Comparison of ENCODE assay signal across 15 cellular contexts in the genomic region with DNA sequence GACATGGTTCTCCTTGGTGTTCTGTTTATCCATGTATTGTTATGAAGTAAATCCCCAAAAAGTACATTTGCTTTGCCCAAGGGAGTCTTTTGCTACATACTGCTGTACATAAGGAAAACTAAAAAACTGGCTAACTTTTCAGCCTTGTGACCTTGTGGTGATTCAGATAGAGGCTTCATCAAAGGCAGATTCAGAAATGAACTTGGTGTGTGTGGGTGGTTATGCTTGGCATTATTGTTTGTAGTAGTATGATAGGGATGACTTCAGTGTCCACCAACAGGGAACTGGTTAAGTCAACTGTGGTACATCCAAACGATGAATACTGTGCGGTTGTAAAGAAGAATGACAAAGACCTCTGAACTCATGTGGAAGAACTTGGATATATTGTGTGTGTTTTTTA.
DNase-seq lines count a peak whose midpoint lies in the region; ATAC-seq, FAIRE-seq and TF ChIP-seq lines count a peak whose summit lies in the region.
"Had no signal": no experiment of that assay in that cellular context is flagged by ENCODE, and none has a peak within 500 bp of the region (broad histone marks: within the 10 kb centered on the region; RNA-seq: fewer than 3 reads in every experiment).

No MANE protein-coding gene starts in this region.

- no peak overlapping the region for H3T11ph ChIP-seq in H9 (ENCODE audit: low read length)

- H3K79me2 ChIP-seq in H9 (ENCODE audit: insufficient read depth, low read length) = no peaks in the 10 kb centered on the region

- intact Hi-C loops in body of pancreas (cut with DNase I) = no loop called here

- H3K23me2 ChIP-seq in H9 (ENCODE audit: insufficient read length, low read depth, low read length, poor library complexity, severe bottlenecking) = no peaks in the 10 kb centered on the region

- TF ChIP-seq POLR2A in A549 (IDR thresholded peaks at IDR 0.05; ENCODE audit: low read length) = no peak
- TF ChIP-seq POLR2A in body of pancreas (IDR thresholded peaks at IDR 0.05) = no peak

- peaks cover 25 to 29% of the 10 kb centered on the region in 2 experiments for H3K9me3 Mint-ChIP-seq in H9

- no peak overlapping the region for H2BK15ac ChIP-seq in H9 (ENCODE audit: low read depth, low read length)

- no peak overlapping the region for H2AFZ ChIP-seq in H9 (ENCODE audit: low read length)

- no peak overlapping the region for H4K91ac ChIP-seq in H9 (ENCODE audit: insufficient read length, low read depth, low read length)

- no peak overlapping the region for H4K5ac ChIP-seq in H9 (ENCODE audit: insufficient read length, low read depth, low read length)

- H3K27ac ChIP-seq in A549 (peak overlapping the region; percentile 8; a peak in 2 of 6 replicates), H9 (ENCODE audit: insufficient read length, low read depth, low read length) (no peak overlapping the region), body of pancreas (no peak overlapping the region)

- TF ChIP-seq CTCF in A549 (IDR thresholded peaks at IDR 0.05) (no peak), epithelial cell of esophagus (IDR thresholded peaks at IDR 0.05; ENCODE audit: insufficient read depth, low read depth, low read length, missing control alignments) (no peak), H9 (conservative IDR thresholded peaks at IDR 0.05) (no peak), body of pancreas (IDR thresholded peaks at IDR 0.05) (no peak)

- WGBS in A549 (ENCODE audit: missing lambda C conversion rate) = 93% methylated on average over 2 of the region's 2 CpGs
- WGBS in H9 (ENCODE audit: extremely low coverage, insufficient read length, low lambda C conversion rate) = no CpG with 5 or more reads among the region's 2 CpGs
- 71 to 72% methylated on average over 2 of the region's 2 CpGs for WGBS in body of pancreas, 2 donors

- H3K4ac ChIP-seq in H9 (ENCODE audit: low read depth, low read length) = no peak overlapping the region

- H3K4me2 ChIP-seq in A549 = peak overlapping the region; percentile 22; the same call in 1 of the 3 replicates
- H3K4me2 ChIP-seq in H9 (ENCODE audit: insufficient read depth, insufficient read length, low read length) = no peak overlapping the region

- DNase-seq in A549 (ENCODE audit: low read depth in 1 of 2, low spot score in 1 of 2) = no peak
- DNase-seq in NCI-H226 = peak; percentile 15
- peak; percentile 38 for DNase-seq in epithelial cell of esophagus (ENCODE audit: low read depth)
- DNase-seq in iris pigment epithelial cell (ENCODE audit: low read depth) = peak; percentile 20
- DNase-seq in SK-N-DZ (ENCODE audit: low spot score) = no peak
- no peak for DNase-seq in NCI-H345 treated with DMSO at 0.1 percent for 48 hours (lab: John Stamatoyannopoulos, UW; ENCODE audit: unreplicated experiment)
- DNase-seq in H9 = no peak
- no peak for DNase-seq in body of pancreas
- DNase-seq: Calu3, NCI-H2107, NCI-H345 had no signal

- no peaks in the 10 kb centered on the region for H3K79me1 ChIP-seq in H9 (ENCODE audit: insufficient read depth, low read depth, low read length, poor library complexity, severe bottlenecking)

- no peaks in the 10 kb centered on the region for H4K20me1 ChIP-seq in H9 (ENCODE audit: control insufficient read depth, insufficient read depth, insufficient read length)

- H3K4me1 ChIP-seq in A549 = peaks cover 24% of the 10 kb centered on the region
- no peaks in the 10 kb centered on the region for H3K4me1 ChIP-seq in H9 (ENCODE audit: insufficient read depth, low read length)
- no peaks in the 10 kb centered on the region for H3K4me1 ChIP-seq in body of pancreas

- H2BK5ac ChIP-seq in H9 (ENCODE audit: insufficient read length, low read length) = no peak overlapping the region

- H3K4me3 Mint-ChIP-seq in H9 = no peak overlapping the region
- H3K4me3 Mint-ChIP-seq: CD14-positive monocyte had no signal

- H2BK12ac ChIP-seq in H9 (ENCODE audit: insufficient read length, low read depth, low read length) = no peak overlapping the region

- H3K4me3 ChIP-seq in A549 (no peak overlapping the region), epithelial cell of esophagus (ENCODE audit: low read length) (no peak overlapping the region), body of pancreas (no peak overlapping the region)
- H3K4me3 ChIP-seq: GM12878 had no signal

- ATAC-seq in A549 (no peak), body of pancreas (no peak)
- ATAC-seq: GM12878 had no signal

- H3K9me3 ChIP-seq in A549 (0 out of 3 replicates have a peak, but pooled peaks cover 5% of the 10 kb centered on the region), H9 (ENCODE audit: control insufficient read depth, low read depth, low read length) (no peaks in the 10 kb centered on the region), body of pancreas (no peaks in the 10 kb centered on the region)

- H3K27ac Mint-ChIP-seq in H9 = no peak overlapping the region
- H3K27ac Mint-ChIP-seq: CD14-positive monocyte had no signal

- no peak overlapping the region for H3K9ac ChIP-seq in H9 (ENCODE audit: extremely low read depth, insufficient read length, low read length)

- FAIRE-seq in A549 (lab: Jason Lieb, UNC) = no peak
- FAIRE-seq: GM12878, GM19239, HTR-8/SVneo had no signal

- H2BK120ac ChIP-seq in H9 (ENCODE audit: low read depth, low read length, poor library complexity, severe bottlenecking) = no peak overlapping the region

- H3K4me1 Mint-ChIP-seq in H9 = no peaks in the 10 kb centered on the region

- TF ChIP-seq RAD21 in A549 (conservative IDR thresholded peaks at IDR 0.05 in 1 of 2, IDR thresholded peaks at IDR 0.05 in 1 of 2) = no peak

- H3K23ac ChIP-seq in H9 (ENCODE audit: insufficient read length, low read depth, low read length) = no peak overlapping the region

- peaks cover 9 to 24% (median 11%) of the 10 kb centered on the region in 3 experiments for H3K36me3 Mint-ChIP-seq in H9 (ENCODE audit: insufficient read depth in 1 of 3, low read depth in 3 of 3)
- H3K36me3 Mint-ChIP-seq: CD14-positive monocyte had no signal

- H3K27me3 ChIP-seq in H9 (ENCODE audit: insufficient read depth, low read length) (no peaks in the 10 kb centered on the region), body of pancreas (peaks cover 0 to 4% of the 10 kb centered on the region in 2 donors)

- peaks cover 6% of the 10 kb centered on the region for H3K27me3 Mint-ChIP-seq in H9 (ENCODE audit: low read depth)

- H3K18ac ChIP-seq in H9 (ENCODE audit: insufficient read length, low read depth, low read length) = no peak overlapping the region

- no peak for TF ChIP-seq EP300 in A549 (IDR thresholded peaks at IDR 0.05)

- H2BK20ac ChIP-seq in H9 (ENCODE audit: low read depth, low read length, poor library complexity, severe bottlenecking) = no peak overlapping the region

- H4K8ac ChIP-seq in H9 (replicated peaks; ENCODE audit: insufficient read length, low read depth, low read length) = no peak overlapping the region

- POLR2A ChIA-PET in A549 (lab: Yijun Ruan, JAX) = no interaction called here

- H2AK5ac ChIP-seq in H9 (ENCODE audit: insufficient read length, low read length) = no peak overlapping the region

- H3K56ac ChIP-seq in H9 (ENCODE audit: insufficient read length, low read depth, low read length) = no peak overlapping the region

- no peaks in the 10 kb centered on the region for H3K36me3 ChIP-seq in body of pancreas (replicated peaks in 1 of 2; ENCODE audit: insufficient read depth in 1 of 2, low read depth in 2 of 2)

- CTCF ChIA-PET in A549 (lab: Yijun Ruan, JAX) = interaction anchor here (1.3 to 2.0 kb wide), 3 partner anchors 10 to 77 kb away, joined by 4 to 9 read pairs (median 4); no protein-coding TSS in a partner anchor

- no peak overlapping the region for H3K14ac ChIP-seq in H9 (ENCODE audit: insufficient read depth, low read length)

TF ChIP-seq in A549, 52 proteins besides CTCF, POLR2A, EP300 and RAD21:
- no peak for TF ChIP-seq JUN (IDR thresholded peaks at IDR 0.05)
- no peak for TF ChIP-seq ZSCAN20 (CRISPR knock-in tag; IDR thresholded peaks at IDR 0.05)
- no peak for TF ChIP-seq SREBF2 (IDR thresholded peaks at IDR 0.05)
- TF ChIP-seq NFE2L2 (conservative IDR thresholded peaks at IDR 0.05; ENCODE audit: low read length) = no peak
- TF ChIP-seq, protein P1, sequence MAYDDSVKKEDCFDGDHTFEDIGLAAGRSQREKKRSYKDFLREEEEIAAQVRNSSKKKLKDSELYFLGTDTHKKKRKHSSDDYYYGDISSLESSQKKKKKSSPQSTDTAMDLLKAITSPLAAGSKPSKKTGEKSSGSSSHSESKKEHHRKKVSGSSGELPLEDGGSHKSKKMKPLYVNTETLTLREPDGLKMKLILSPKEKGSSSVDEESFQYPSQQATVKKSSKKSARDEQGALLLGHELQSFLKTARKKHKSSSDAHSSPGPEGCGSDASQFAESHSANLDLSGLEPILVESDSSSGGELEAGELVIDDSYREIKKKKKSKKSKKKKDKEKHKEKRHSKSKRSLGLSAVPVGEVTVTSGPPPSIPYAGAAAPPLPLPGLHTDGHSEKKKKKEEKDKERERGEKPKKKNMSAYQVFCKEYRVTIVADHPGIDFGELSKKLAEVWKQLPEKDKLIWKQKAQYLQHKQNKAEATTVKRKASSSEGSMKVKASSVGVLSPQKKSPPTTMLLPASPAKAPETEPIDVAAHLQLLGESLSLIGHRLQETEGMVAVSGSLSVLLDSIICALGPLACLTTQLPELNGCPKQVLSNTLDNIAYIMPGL (CRISPR knock-in tag; IDR thresholded peaks at IDR 0.05; ENCODE audit: borderline replicate concordance) = no peak
- no peak for TF ChIP-seq RCOR1 (IDR thresholded peaks at IDR 0.05; ENCODE audit: low read depth, low read length)
- no peak for TF ChIP-seq HOXA7 (CRISPR knock-in tag; IDR thresholded peaks at IDR 0.05)
- TF ChIP-seq NR3C1 (IDR thresholded peaks at IDR 0.05) = no peak
- TF ChIP-seq KDM5A (IDR thresholded peaks at IDR 0.05) = no peak
- no peak for TF ChIP-seq EHF (CRISPR knock-in tag; IDR thresholded peaks at IDR 0.05)
- TF ChIP-seq FOXS1 (CRISPR knock-in tag; IDR thresholded peaks at IDR 0.05) = no peak
- TF ChIP-seq, protein P2, sequence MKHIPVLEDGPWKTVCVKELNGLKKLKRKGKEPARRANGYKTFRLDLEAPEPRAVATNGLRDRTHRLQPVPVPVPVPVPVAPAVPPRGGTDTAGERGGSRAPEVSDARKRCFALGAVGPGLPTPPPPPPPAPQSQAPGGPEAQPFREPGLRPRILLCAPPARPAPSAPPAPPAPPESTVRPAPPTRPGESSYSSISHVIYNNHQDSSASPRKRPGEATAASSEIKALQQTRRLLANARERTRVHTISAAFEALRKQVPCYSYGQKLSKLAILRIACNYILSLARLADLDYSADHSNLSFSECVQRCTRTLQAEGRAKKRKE (CRISPR knock-in tag; IDR thresholded peaks at IDR 0.05; ENCODE audit: low read depth) = no peak

Comparison
In these comparisons a context has a peak if more than half of its experiments do, and no peak if none do; other contexts are left out.
1. DNase-seq: peak in NCI-H226 (single experiment), epithelial cell of esophagus (single experiment) and iris pigment epithelial cell (single experiment); none in A549 (0 of 2), SK-N-DZ (single experiment), NCI-H345 treated with DMSO at 0.1 percent for 48 hours (single experiment), H9 (single experiment) and body of pancreas (0 of 4).
2. H3K27ac ChIP-seq: peak in A549 (2 of 2); none in H9 (single experiment) and body of pancreas (0 of 4).